18 cellular contexts compared by ENCODE assay signal in the genomic region with DNA sequence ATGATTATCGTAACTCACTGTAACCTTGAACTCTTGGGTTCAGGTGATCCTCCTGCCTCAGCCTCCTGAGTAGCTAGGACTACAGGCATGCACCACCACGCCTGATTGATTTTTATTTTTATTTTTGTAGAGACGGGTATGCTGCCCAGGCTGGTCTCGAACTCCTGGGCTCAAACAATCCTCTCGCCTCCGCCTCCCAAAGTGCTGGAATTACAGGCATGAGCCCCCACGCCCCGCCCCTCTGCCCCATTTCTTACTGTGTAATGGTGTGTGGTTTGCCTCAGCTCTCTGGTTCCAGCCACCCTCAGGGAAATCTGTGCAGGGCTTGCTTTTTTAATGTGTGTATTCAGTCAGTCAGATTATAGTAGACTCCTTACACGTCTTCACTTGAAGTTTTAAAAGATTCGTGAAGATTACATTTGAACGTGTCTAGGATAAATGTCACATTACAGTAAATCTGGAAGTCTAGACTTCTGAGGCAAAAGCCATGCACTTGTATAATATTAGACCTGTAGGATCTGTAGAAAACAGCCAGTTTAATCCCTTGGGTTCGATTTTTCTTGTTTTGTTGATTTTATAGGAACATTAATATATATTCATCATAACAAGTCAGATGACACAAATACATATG.
DNase-seq lines count a peak whose midpoint lies in the region; ATAC-seq and TF ChIP-seq lines count a peak whose summit lies in the region.
"Had no signal": no experiment of that assay in that cellular context is flagged by ENCODE, and none has a peak within 500 bp of the region (broad histone marks: within the 10 kb centered on the region; RNA-seq: fewer than 3 reads in every experiment).

No MANE protein-coding gene starts in this region.

- H3K27ac ChIP-seq in right atrium auricular region (no peak overlapping the region), right cardiac atrium (ENCODE audit: low read length) (no peak overlapping the region), neural progenitor cell (no peak overlapping the region)
- H3K27ac ChIP-seq: GM23248, HL-60 had no signal

- no peak overlapping the region for H2AFZ ChIP-seq in neural progenitor cell (replicated peaks)
- H2AFZ ChIP-seq: GM23248 had no signal

- no peak overlapping the region for H3K4me3 Mint-ChIP-seq in neural progenitor cell
- no peak overlapping the region for H3K4me3 Mint-ChIP-seq in natural killer cell
- H3K4me3 Mint-ChIP-seq: CD4-positive, CD25-positive, alpha-beta regulatory T cell; CD8-positive, alpha-beta memory T cell had no signal

- H3K4me1 ChIP-seq in right atrium auricular region (peaks cover 0 to 14% of the 10 kb centered on the region in 2 donors), right cardiac atrium (ENCODE audit: control insufficient read depth, insufficient read depth, low read length) (no peaks in the 10 kb centered on the region), neural progenitor cell (peaks cover 29% of the 10 kb centered on the region)
- H3K4me1 ChIP-seq: BE2C had no signal

- H3K36me3 Mint-ChIP-seq in neural progenitor cell (peaks cover 2% of the 10 kb centered on the region), natural killer cell (no peaks in the 10 kb centered on the region)

- peaks cover 21% of the 10 kb centered on the region for H3F3A ChIP-seq in neural progenitor cell (ENCODE audit: low read depth)

- H3K27me3 Mint-ChIP-seq in neural progenitor cell (ENCODE audit: insufficient read depth, low read depth) (no peaks in the 10 kb centered on the region), natural killer cell (ENCODE audit: low read depth in 2 of 2) (no peaks in the 10 kb centered on the region)
- H3K27me3 Mint-ChIP-seq: CD4-positive, CD25-positive, alpha-beta regulatory T cell; CD8-positive, alpha-beta memory T cell had no signal

- H3K27me3 ChIP-seq in right atrium auricular region (no peaks in the 10 kb centered on the region), right cardiac atrium (ENCODE audit: control insufficient read depth, insufficient read depth) (no peaks in the 10 kb centered on the region), neural progenitor cell (no peaks in the 10 kb centered on the region)
- H3K27me3 ChIP-seq: BE2C had no signal

- TF ChIP-seq CTCF in right atrium auricular region (IDR thresholded peaks at IDR 0.05), result no peak
- no peak for TF ChIP-seq CTCF in neural progenitor cell (IDR thresholded peaks at IDR 0.05)
- TF ChIP-seq CTCF in natural killer cell (IDR thresholded peaks at IDR 0.05), result no peak

- H3K4me3 ChIP-seq in right atrium auricular region (no peak overlapping the region), right cardiac atrium (ENCODE audit: low read length) (no peak overlapping the region), neural progenitor cell (no peak overlapping the region)
- H3K4me3 ChIP-seq: GM23248, HAP-1 had no signal

- peaks cover 0 to 3% of the 10 kb centered on the region in 2 donors for H3K9me3 ChIP-seq in right atrium auricular region
- no peaks in the 10 kb centered on the region for H3K9me3 ChIP-seq in right cardiac atrium (ENCODE audit: control insufficient read depth, low read length)
- H3K9me3 ChIP-seq in neural progenitor cell (ENCODE audit: low read depth), result no peaks in the 10 kb centered on the region
- H3K9me3 ChIP-seq: BE2C, HAP-1 had no signal

- intact Hi-C loops in right cardiac atrium (cut with DNase I), result no loop called here
- intact Hi-C loops in natural killer cell (cut with micrococcal nuclease), result no loop called here

- peaks cover 10% of the 10 kb centered on the region for H3K9me3 Mint-ChIP-seq in neural progenitor cell
- H3K9me3 Mint-ChIP-seq in natural killer cell, result no peaks in the 10 kb centered on the region
- H3K9me3 Mint-ChIP-seq: CD8-positive, alpha-beta memory T cell had no signal

- ATAC-seq in right cardiac atrium (no peak), natural killer cell (no peak), HG02870 (IDR thresholded peaks at IDR 0.05; ENCODE audit: unreplicated experiment) (no peak)

- peaks cover 18% of the 10 kb centered on the region for H3K4me1 Mint-ChIP-seq in neural progenitor cell
- peaks cover 17 to 37% of the 10 kb centered on the region in 2 donors for H3K4me1 Mint-ChIP-seq in natural killer cell

- H3K9ac ChIP-seq in neural progenitor cell, result no peak overlapping the region
- H3K9ac ChIP-seq: GM23248 had no signal

- H3K27ac Mint-ChIP-seq in neural progenitor cell, result peak overlapping the region; percentile 70
- H3K27ac Mint-ChIP-seq in natural killer cell, result no peak overlapping the region
- H3K27ac Mint-ChIP-seq: CD4-positive, CD25-positive, alpha-beta regulatory T cell had no signal

- no peaks in the 10 kb centered on the region for H3K79me2 ChIP-seq in neural progenitor cell (ENCODE audit: low read depth)

- H3K36me3 ChIP-seq in right atrium auricular region, result no peaks in the 10 kb centered on the region
- no peaks in the 10 kb centered on the region for H3K36me3 ChIP-seq in neural progenitor cell
- H3K36me3 ChIP-seq: BE2C, HAP-1 had no signal

- DNase-seq in right atrium auricular region (ENCODE audit: low spot score) (peak; percentile 16), right cardiac atrium (no peak), mesenteric fat pad (ENCODE audit: low spot score) (peak; percentile 57), neural progenitor cell (ENCODE audit: low spot score) (no peak), natural killer cell (no peak), NOMO-1 treated with dmso at 0.1 percent for 144 hours (lab: John Stamatoyannopoulos, UW; ENCODE audit: unreplicated experiment) (no peak)
- DNase-seq: ACHN; BE2C; C1 segment of cervical spinal cord; CD4-positive, CD25-positive, alpha-beta regulatory T cell; CD8-positive, alpha-beta memory T cell; COR-L47; DMS 273 treated with DMSO at 0.1 percent for 48 hours; DMS53; GM23248 had no signal

- H3K4me2 ChIP-seq in neural progenitor cell, result no peak overlapping the region

- no peaks in the 10 kb centered on the region for H4K20me1 ChIP-seq in neural progenitor cell (ENCODE audit: low read depth)

- 86% methylated on average over 12 of the region's 12 CpGs for WGBS in right cardiac atrium

Comparison
In these comparisons a context has a peak if more than half of its experiments do, and no peak if none do; other contexts are left out.
1. DNase-seq: peak in right atrium auricular region (single experiment) and mesenteric fat pad (single experiment); none in right cardiac atrium (0 of 3), neural progenitor cell (single experiment), natural killer cell (single experiment) and NOMO-1 treated with dmso at 0.1 percent for 144 hours (single experiment).